Comparison of ENCODE assay signal across 9 cellular contexts in genomic region chr18:58805482-58806187, GRCh38. TPM values are rescaled to one million over a fixed set of nuclear protein-coding genes. Genes with fewer than 3 reads are reported as not detected.
A peak's percentile ranks its signal among the peaks of the same experiment; 100 is the strongest.
DNase-seq lines count a peak whose midpoint lies in the region; ATAC-seq and TF ChIP-seq lines count a peak whose summit lies in the region.
"Had no signal": no experiment of that assay in that cellular context is flagged by ENCODE, and none has a peak within 500 bp of the region (broad histone marks: within the 10 kb centered on the region; RNA-seq: fewer than 3 reads in every experiment).

No MANE protein-coding gene starts in this region.

- no peaks in the 10 kb centered on the region for H3K27me3 ChIP-seq in mammary epithelial cell (ENCODE audit: insufficient read depth, low read length)
- H3K27me3 ChIP-seq in left ventricle myocardium inferior (ENCODE audit: low read depth) = no peaks in the 10 kb centered on the region

- peak overlapping the region; percentile 56 for H3K4me2 ChIP-seq in mammary epithelial cell (ENCODE audit: insufficient read depth, low read depth, low read length)

- no TSS peak for BruUV-seq in mammary epithelial cell (replicated peaks; lab: Mats Ljungman, UMichigan)
- BruUV-seq in MCF 10A (replicated peaks; lab: Mats Ljungman, UMichigan) = no TSS peak

- in situ Hi-C loops in mammary epithelial cell (cut with MboI; ENCODE audit: low sequenced_read_pairs in 2 of 2) = no loop called here

- H3K9me3 ChIP-seq in mammary epithelial cell (replicated peaks; ENCODE audit: insufficient read depth, low read length) (peaks cover 2% of the 10 kb centered on the region), left ventricle myocardium inferior (replicated peaks) (peaks cover 11% of the 10 kb centered on the region)

- no peaks in the 10 kb centered on the region for H4K20me1 ChIP-seq in mammary epithelial cell (ENCODE audit: insufficient read depth, low read length)

- H3K9me3 Mint-ChIP-seq in MCF 10A (ENCODE audit: unreplicated experiment) (no peaks in the 10 kb centered on the region), glutamatergic neuron (ENCODE audit: unreplicated experiment) (no peaks in the 10 kb centered on the region)
- H3K9me3 Mint-ChIP-seq: activated T-cell treated with anti-CD3 and anti-CD28 coated beads, Interleukin-2, amount 50 U/mL, for 72 hours had no signal

- POLR2A ChIA-PET in MCF 10A (lab: Yijun Ruan, JAX) = interaction anchor here (0.6 to 0.7 kb wide), 2 partner anchors 13 to 90 kb away, joined by 3 read pairs; no protein-coding TSS in a partner anchor

- ATAC-seq in GM21529 (IDR thresholded peaks at IDR 0.05; ENCODE audit: unreplicated experiment) (no peak), left cardiac atrium (no peak)
- ATAC-seq: activated T-cell treated with anti-CD3 and anti-CD28 coated beads, Interleukin-2, amount 50 U/mL, for 72 hours had no signal

- DNase-seq in mammary epithelial cell = peak; percentile 38
- DNase-seq in MCF 10A (ENCODE audit: unreplicated experiment) = no peak
- DNase-seq in NCI-H748 treated with DMSO at 0.1 percent for 48 hours (lab: John Stamatoyannopoulos, UW) = peak; percentile 88
- DNase-seq in glutamatergic neuron = peak; percentile 39
- DNase-seq in iPS-NIHi11 (ENCODE audit: low spot score) = no peak
- no peak for DNase-seq in left cardiac atrium
- DNase-seq in left ventricle myocardium inferior = no peak
- DNase-seq: activated T-cell treated with anti-CD3 and anti-CD28 coated beads, Interleukin-2, amount 50 U/mL, for 72 hours had no signal

- CTCF ChIA-PET in mammary epithelial cell (lab: Charles Lee; ENCODE audit: low non-redundant PET) (no interaction called here), MCF 10A (lab: Yijun Ruan, JAX) (no interaction called here)

- TF ChIP-seq CTCF in mammary epithelial cell (conservative IDR thresholded peaks at IDR 0.05 in 1 of 2, IDR thresholded peaks at IDR 0.05 in 1 of 2; ENCODE audit: extremely low read depth in 1 of 2, insufficient read depth in 1 of 2, low read depth in 1 of 2, low read length in 2 of 2) = no peak
- TF ChIP-seq CTCF in MCF 10A (IDR thresholded peaks at IDR 0.05; ENCODE audit: unreplicated experiment) = no peak
- TF ChIP-seq CTCF in glutamatergic neuron (IDR thresholded peaks at IDR 0.05; ENCODE audit: partially characterized antibody, unreplicated experiment) = no peak
- TF ChIP-seq CTCF in left ventricle myocardium inferior (IDR thresholded peaks at IDR 0.05; ENCODE audit: borderline replicate concordance) = no peak

- 11% methylated on average over 8 of the region's 8 CpGs for WGBS in mammary epithelial cell (ENCODE audit: low coverage, missing lambda C conversion rate)

- H3K36me3 ChIP-seq in mammary epithelial cell (ENCODE audit: insufficient read depth, low read length) (no peaks in the 10 kb centered on the region), left ventricle myocardium inferior (no peaks in the 10 kb centered on the region)

- dilution Hi-C loops in mammary epithelial cell (cut with HindIII; ENCODE audit: low sequenced_read_pairs) = no loop called here

- H3K79me2 ChIP-seq in mammary epithelial cell (ENCODE audit: insufficient read depth, low read length) = no peaks in the 10 kb centered on the region

- intact Hi-C loops in mammary epithelial cell (cut with micrococcal nuclease) = no loop called here
- intact Hi-C loops in MCF 10A (cut with micrococcal nuclease) = no loop called here
- intact Hi-C loops in left cardiac atrium (cut with DNase I) = no loop called here
- intact Hi-C loops in left ventricle myocardium inferior (cut with micrococcal nuclease) = no loop called here

- no peak overlapping the region for H3K9ac ChIP-seq in mammary epithelial cell (ENCODE audit: insufficient read depth, low read length)

- no peak overlapping the region for H3K4me3 ChIP-seq in mammary epithelial cell (replicated peaks in 1 of 3; ENCODE audit: insufficient read depth in 1 of 3, low read depth in 2 of 3, low read length in 3 of 3)
- no peak overlapping the region for H3K4me3 ChIP-seq in left ventricle myocardium inferior

- peak overlapping the region; percentile 68 for H2AFZ ChIP-seq in mammary epithelial cell (ENCODE audit: low read depth, low read length)

- H3K27me3 Mint-ChIP-seq in MCF 10A (ENCODE audit: insufficient read depth, unreplicated experiment) (no peaks in the 10 kb centered on the region), glutamatergic neuron (ENCODE audit: unreplicated experiment) (no peaks in the 10 kb centered on the region)

- H3K27ac Mint-ChIP-seq in MCF 10A (ENCODE audit: low read depth, unreplicated experiment) (no peak overlapping the region), glutamatergic neuron (ENCODE audit: unreplicated experiment) (peak overlapping the region; percentile 82)
- H3K27ac Mint-ChIP-seq: activated T-cell treated with anti-CD3 and anti-CD28 coated beads, Interleukin-2, amount 50 U/mL, for 72 hours had no signal

- no peak overlapping the region for H3K4me3 Mint-ChIP-seq in MCF 10A (ENCODE audit: unreplicated experiment)
- H3K4me3 Mint-ChIP-seq in glutamatergic neuron (ENCODE audit: unreplicated experiment) = no peak overlapping the region
- H3K4me3 Mint-ChIP-seq: activated T-cell treated with anti-CD3 and anti-CD28 coated beads, Interleukin-2, amount 50 U/mL, for 72 hours had no signal

- H3K36me3 Mint-ChIP-seq in MCF 10A (ENCODE audit: insufficient read depth, unreplicated experiment) = no peaks in the 10 kb centered on the region
- H3K36me3 Mint-ChIP-seq in glutamatergic neuron (ENCODE audit: unreplicated experiment) = no peaks in the 10 kb centered on the region

- H3K27ac ChIP-seq in mammary epithelial cell (ENCODE audit: insufficient read depth, low read depth, low read length) (no peak overlapping the region), left ventricle myocardium inferior (replicated peaks) (no peak overlapping the region)

- H3K4me1 ChIP-seq in mammary epithelial cell (ENCODE audit: insufficient read depth, low read length) (peaks cover 13% of the 10 kb centered on the region), left ventricle myocardium inferior (no peaks in the 10 kb centered on the region)

- H3K4me1 Mint-ChIP-seq in MCF 10A (ENCODE audit: insufficient read depth, unreplicated experiment) (no peaks in the 10 kb centered on the region), glutamatergic neuron (ENCODE audit: low read depth, unreplicated experiment) (peaks cover 3% of the 10 kb centered on the region)

RNA-seq across cellular contexts. Expression of gene ZNF532, which starts 59.0 kb away (rescaled TPM):
- total RNA-seq in mammary epithelial cell (10 to 100 TPM; 62.2 to 68.7 TPM), MCF 10A (2022) (64.1 and 67.6 TPM in 2 replicates), glutamatergic neuron (ENCODE audit: unreplicated experiment) (217 TPM), left cardiac atrium (10 to 100 TPM; 56.8 to 57.9 TPM), left ventricle myocardium inferior (59.3 TPM)
- polyA plus RNA-seq in mammary epithelial cell = 38.4 TPM
- 139 TPM for polyA minus RNA-seq in mammary epithelial cell

Comparison
In these comparisons a context has a peak if more than half of its experiments do, and no peak if none do; other contexts are left out.
1. DNase-seq: peak in mammary epithelial cell (single experiment), NCI-H748 treated with DMSO at 0.1 percent for 48 hours (single experiment) and glutamatergic neuron (single experiment); none in MCF 10A (single experiment), iPS-NIHi11 (single experiment), left cardiac atrium (single experiment) and left ventricle myocardium inferior (single experiment).